In the genomic region with DNA sequence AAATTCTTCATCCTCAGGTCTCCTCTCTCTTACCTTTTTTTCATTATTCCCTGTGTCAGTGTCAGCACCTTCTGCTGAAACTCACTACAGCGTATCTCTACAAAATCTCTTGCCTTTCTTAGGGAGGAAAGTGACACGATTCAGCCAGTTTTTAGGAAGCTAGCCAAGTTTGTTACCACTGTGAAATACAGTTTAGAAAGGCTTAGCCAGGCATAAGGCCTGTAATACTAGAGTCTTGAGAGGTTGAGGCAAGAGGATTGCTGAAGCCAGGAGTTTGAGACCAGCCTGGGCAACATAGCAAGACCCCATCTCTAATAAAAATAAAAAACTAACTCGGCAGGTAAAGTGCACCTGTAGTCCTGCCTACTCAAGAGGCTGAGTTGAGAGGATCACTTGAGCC, we compare ENCODE assay signal across 10 cellular contexts. TPM values are rescaled to one million over a fixed set of nuclear protein-coding genes. Genes with fewer than 3 reads are reported as not detected.
DNase-seq lines count a peak whose midpoint lies in the region; ATAC-seq, FAIRE-seq and TF ChIP-seq lines count a peak whose summit lies in the region.
"Had no signal": no experiment of that assay in that cellular context is flagged by ENCODE, and none has a peak within 500 bp of the region (broad histone marks: within the 10 kb centered on the region; RNA-seq: fewer than 3 reads in every experiment).

No MANE protein-coding gene starts in this region.

- H3K4me1 ChIP-seq in A549 (peaks cover 75% of the 10 kb centered on the region), ascending aorta (peaks cover 16 to 53% of the 10 kb centered on the region in 2 donors)

- H3K36me3 ChIP-seq in ascending aorta: no peaks in the 10 kb centered on the region
- no peaks in the 10 kb centered on the region for H3K36me3 ChIP-seq in kidney epithelial cell (ENCODE audit: control insufficient read depth, insufficient read depth, low read length)
- H3K36me3 ChIP-seq: cardiac muscle cell, ovary had no signal

- intact Hi-C loops in ascending aorta (cut with DNase I): loop anchor here (2.0 kb wide), 1 partner anchor 17 kb away; the partner anchor contains the start of gene TAB2

- TF ChIP-seq CTCF in A549 (IDR thresholded peaks at IDR 0.05) (no peak), ascending aorta (IDR thresholded peaks at IDR 0.05) (no peak), kidney epithelial cell (IDR thresholded peaks at IDR 0.05; ENCODE audit: insufficient read depth, low read length, poor library complexity, severe bottlenecking) (no peak), coronary artery (IDR thresholded peaks at IDR 0.05) (no peak)

- H3K9me3 ChIP-seq in A549 (no peaks in the 10 kb centered on the region), ascending aorta (no peaks in the 10 kb centered on the region)
- H3K9me3 ChIP-seq: ovary had no signal

- FAIRE-seq in A549 (lab: Jason Lieb, UNC) (no peak), H54 (lab: Jason Lieb, UNC) (peak; percentile 93)

- POLR2A ChIA-PET in A549 (lab: Yijun Ruan, JAX): no interaction called here

- 42% methylated on average over 3 of the region's 3 CpGs for WGBS in A549 (ENCODE audit: missing lambda C conversion rate)

- no peak for ATAC-seq in A549

- no peak for TF ChIP-seq POLR2A in A549 (IDR thresholded peaks at IDR 0.05; ENCODE audit: low read length)
- no peak for TF ChIP-seq POLR2A in H54 (IDR thresholded peaks at IDR 0.05; ENCODE audit: low read depth, low read length)

- peak overlapping the region; percentile 71 for H3K4me2 ChIP-seq in A549

- H3K27me3 ChIP-seq in ascending aorta: no peaks in the 10 kb centered on the region
- no peaks in the 10 kb centered on the region for H3K27me3 ChIP-seq in kidney epithelial cell (ENCODE audit: control insufficient read depth, insufficient read depth, low read length)
- H3K27me3 ChIP-seq: cardiac muscle cell, ovary had no signal

- TF ChIP-seq RAD21 in A549 (conservative IDR thresholded peaks at IDR 0.05 in 1 of 2, IDR thresholded peaks at IDR 0.05 in 1 of 2): no peak

- no peak overlapping the region for H3K4me3 ChIP-seq in A549
- H3K4me3 ChIP-seq in ascending aorta: peak overlapping the region in 1 of 2 donors; percentile 3
- no peak overlapping the region for H3K4me3 ChIP-seq in kidney epithelial cell (ENCODE audit: low read depth, low read length)
- no peak overlapping the region for H3K4me3 ChIP-seq in coronary artery
- H3K4me3 ChIP-seq: cardiac muscle cell, ovary had no signal

- CTCF ChIA-PET in A549 (lab: Yijun Ruan, JAX): interaction anchor here (1.7 kb wide), 1 partner anchor 252 kb away, joined by 4 read pairs; no protein-coding TSS in a partner anchor

- DNase-seq in A549 (ENCODE audit: low read depth in 1 of 2, low spot score in 1 of 2) (no peak), H54 (ENCODE audit: insufficient read length, low spot score) (no peak), ascending aorta (ENCODE audit: low spot score in 2 of 2) (no peak), kidney epithelial cell (ENCODE audit: low read depth) (peak; percentile 65), DMS114 treated with DMSO at 0.1 percent for 48 hours (lab: John Stamatoyannopoulos, UW; ENCODE audit: unreplicated experiment) (no peak), SHP77 treated with DMSO at 0.1 percent for 48 hours (lab: John Stamatoyannopoulos, UW) (no peak), coronary artery (ENCODE audit: low spot score) (no peak), AG20443 (ENCODE audit: low spot score) (no peak)
- DNase-seq: ovary had no signal

- peak overlapping the region; percentile 68 to 81 for H3K27ac ChIP-seq in A549
- peak overlapping the region; percentile 53 to 58 for H3K27ac ChIP-seq in ascending aorta
- H3K27ac ChIP-seq in coronary artery: no peak overlapping the region
- H3K27ac ChIP-seq: cardiac muscle cell, ovary had no signal

- no peak for TF ChIP-seq EP300 in A549 (IDR thresholded peaks at IDR 0.05)

TF ChIP-seq in A549, 52 proteins besides CTCF, POLR2A, EP300 and RAD21 (continues in another document):
- TF ChIP-seq ZFP36 (IDR thresholded peaks at IDR 0.05; ENCODE audit: borderline replicate concordance, partially characterized antibody) (no peak), RNF2 (IDR thresholded peaks at IDR 0.05; ENCODE audit: borderline replicate concordance, low read depth) (no peak), MYC (IDR thresholded peaks at IDR 0.05; ENCODE audit: borderline replicate concordance, low read length) (no peak), TP53 (CRISPR knock-in tag; IDR thresholded peaks at IDR 0.05) (no peak), JUNB (IDR thresholded peaks at IDR 0.05) (no peak), GATA3 (IDR thresholded peaks at IDR 0.05; ENCODE audit: borderline replicate concordance) (no peak), SMC3 (IDR thresholded peaks at IDR 0.05) (no peak), ATOH8 (CRISPR knock-in tag; IDR thresholded peaks at IDR 0.05; ENCODE audit: low read depth) (no peak), ELK1 (IDR thresholded peaks at IDR 0.05; ENCODE audit: low read depth, low read length) (no peak)
- TF ChIP-seq, protein P1, sequence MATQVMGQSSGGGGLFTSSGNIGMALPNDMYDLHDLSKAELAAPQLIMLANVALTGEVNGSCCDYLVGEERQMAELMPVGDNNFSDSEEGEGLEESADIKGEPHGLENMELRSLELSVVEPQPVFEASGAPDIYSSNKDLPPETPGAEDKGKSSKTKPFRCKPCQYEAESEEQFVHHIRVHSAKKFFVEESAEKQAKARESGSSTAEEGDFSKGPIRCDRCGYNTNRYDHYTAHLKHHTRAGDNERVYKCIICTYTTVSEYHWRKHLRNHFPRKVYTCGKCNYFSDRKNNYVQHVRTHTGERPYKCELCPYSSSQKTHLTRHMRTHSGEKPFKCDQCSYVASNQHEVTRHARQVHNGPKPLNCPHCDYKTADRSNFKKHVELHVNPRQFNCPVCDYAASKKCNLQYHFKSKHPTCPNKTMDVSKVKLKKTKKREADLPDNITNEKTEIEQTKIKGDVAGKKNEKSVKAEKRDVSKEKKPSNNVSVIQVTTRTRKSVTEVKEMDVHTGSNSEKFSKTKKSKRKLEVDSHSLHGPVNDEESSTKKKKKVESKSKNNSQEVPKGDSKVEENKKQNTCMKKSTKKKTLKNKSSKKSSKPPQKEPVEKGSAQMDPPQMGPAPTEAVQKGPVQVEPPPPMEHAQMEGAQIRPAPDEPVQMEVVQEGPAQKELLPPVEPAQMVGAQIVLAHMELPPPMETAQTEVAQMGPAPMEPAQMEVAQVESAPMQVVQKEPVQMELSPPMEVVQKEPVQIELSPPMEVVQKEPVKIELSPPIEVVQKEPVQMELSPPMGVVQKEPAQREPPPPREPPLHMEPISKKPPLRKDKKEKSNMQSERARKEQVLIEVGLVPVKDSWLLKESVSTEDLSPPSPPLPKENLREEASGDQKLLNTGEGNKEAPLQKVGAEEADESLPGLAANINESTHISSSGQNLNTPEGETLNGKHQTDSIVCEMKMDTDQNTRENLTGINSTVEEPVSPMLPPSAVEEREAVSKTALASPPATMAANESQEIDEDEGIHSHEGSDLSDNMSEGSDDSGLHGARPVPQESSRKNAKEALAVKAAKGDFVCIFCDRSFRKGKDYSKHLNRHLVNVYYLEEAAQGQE (IDR thresholded peaks at IDR 0.05): no peak
- TF ChIP-seq, protein P2, sequence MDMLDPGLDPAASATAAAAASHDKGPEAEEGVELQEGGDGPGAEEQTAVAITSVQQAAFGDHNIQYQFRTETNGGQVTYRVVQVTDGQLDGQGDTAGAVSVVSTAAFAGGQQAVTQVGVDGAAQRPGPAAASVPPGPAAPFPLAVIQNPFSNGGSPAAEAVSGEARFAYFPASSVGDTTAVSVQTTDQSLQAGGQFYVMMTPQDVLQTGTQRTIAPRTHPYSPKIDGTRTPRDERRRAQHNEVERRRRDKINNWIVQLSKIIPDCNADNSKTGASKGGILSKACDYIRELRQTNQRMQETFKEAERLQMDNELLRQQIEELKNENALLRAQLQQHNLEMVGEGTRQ (IDR thresholded peaks at IDR 0.05): no peak
- TF ChIP-seq, protein P3, sequence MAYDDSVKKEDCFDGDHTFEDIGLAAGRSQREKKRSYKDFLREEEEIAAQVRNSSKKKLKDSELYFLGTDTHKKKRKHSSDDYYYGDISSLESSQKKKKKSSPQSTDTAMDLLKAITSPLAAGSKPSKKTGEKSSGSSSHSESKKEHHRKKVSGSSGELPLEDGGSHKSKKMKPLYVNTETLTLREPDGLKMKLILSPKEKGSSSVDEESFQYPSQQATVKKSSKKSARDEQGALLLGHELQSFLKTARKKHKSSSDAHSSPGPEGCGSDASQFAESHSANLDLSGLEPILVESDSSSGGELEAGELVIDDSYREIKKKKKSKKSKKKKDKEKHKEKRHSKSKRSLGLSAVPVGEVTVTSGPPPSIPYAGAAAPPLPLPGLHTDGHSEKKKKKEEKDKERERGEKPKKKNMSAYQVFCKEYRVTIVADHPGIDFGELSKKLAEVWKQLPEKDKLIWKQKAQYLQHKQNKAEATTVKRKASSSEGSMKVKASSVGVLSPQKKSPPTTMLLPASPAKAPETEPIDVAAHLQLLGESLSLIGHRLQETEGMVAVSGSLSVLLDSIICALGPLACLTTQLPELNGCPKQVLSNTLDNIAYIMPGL (CRISPR knock-in tag; IDR thresholded peaks at IDR 0.05; ENCODE audit: borderline replicate concordance): no peak

RNA-seq across cellular contexts. Expression of gene TAB2, which starts 16.7 kb away (rescaled TPM):
- polyA plus RNA-seq in A549 (2011; rRNA removed) (49.0 and 49.6 TPM in 2 replicates), A549 (2017; fragmentation: RNase III; extraction: RNeasy Plus Mini Kit Qiagen cat#74134 plus additional on column Dnase treatment) (23.0 to 25.0 TPM (median 23.1 TPM) in 3 replicates)
- 10.7 and 13.9 TPM in 2 replicates for polyA plus RNA-seq in A549 (2012; cell fraction: cytosol; rRNA removed)
- 3.6 and 5.0 TPM in 2 replicates for polyA plus RNA-seq in A549 (2012; cell fraction: nucleus; rRNA removed)
- polyA minus RNA-seq in A549 (2011; rRNA and poly(A)+ RNA removed): 30.8 and 31.9 TPM in 2 replicates
- total RNA-seq in ascending aorta (55.2 TPM), kidney epithelial cell (30.4 and 30.7 TPM in 2 replicates)

Comparison
In these comparisons a context has a peak if more than half of its experiments do, and no peak if none do; other contexts are left out.
1. H3K27ac ChIP-seq: peak in A549 (2 of 2) and ascending aorta (2 of 2); none in coronary artery (0 of 2).